In the genomic region with DNA sequence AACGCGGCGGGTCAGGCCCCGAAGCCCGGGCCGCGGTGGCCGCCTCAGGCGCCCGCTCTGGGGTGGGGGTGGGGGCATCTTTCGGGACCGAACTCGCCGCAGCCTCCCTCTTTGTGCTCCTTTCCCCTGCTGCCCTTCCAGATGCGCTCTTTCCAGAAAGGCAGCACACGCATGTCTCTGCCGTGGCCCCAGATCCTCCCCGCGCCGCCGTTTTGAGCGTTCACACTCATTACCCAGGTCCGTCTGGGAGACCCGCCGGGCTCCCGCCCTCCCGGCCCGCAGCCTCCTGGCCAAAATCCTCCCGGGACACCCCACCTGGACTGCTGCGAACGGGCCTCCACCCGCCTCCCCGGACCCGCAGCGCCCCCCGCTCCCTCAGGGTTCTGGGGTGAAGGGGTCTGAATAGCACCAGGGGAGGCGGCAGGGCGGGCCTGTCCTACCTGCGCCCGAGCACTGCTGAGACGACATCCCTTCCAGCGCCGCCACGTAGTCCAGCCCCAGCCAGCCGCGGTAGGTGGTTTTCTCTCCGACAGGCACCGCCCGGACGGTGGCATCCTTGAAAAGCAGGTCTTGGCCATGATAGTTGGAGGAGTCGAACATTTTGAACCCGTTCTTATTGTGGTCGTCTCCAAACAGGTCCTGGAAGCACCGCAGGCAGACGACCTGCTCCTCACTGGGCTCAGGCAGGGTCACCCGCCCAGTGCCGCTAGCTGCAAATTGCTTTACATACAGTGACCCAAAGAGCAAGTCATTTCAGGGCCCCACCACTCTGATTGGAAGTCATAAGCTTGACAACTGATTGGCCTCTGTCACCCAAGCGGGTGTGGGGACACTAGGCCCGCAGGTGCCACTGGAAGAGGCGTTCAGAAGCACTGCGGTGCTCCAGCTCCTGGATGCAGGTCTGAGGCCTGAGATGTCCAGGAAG, we compare ENCODE assay signal across 8 cellular contexts. TPM values are rescaled to one million over a fixed set of nuclear protein-coding genes. Genes with fewer than 3 reads are reported as not detected.
DNase-seq lines count a peak whose midpoint lies in the region; ATAC-seq lines count a peak whose summit lies in the region.

No MANE protein-coding gene starts in this region.

- peak overlapping the region; percentile 83 for H3K4me3 Mint-ChIP-seq in activated T-helper 1 cell treated with anti-CD3 and anti-CD28 coated beads, Interleukin-12 subunit alpha, Interleukin-12 subunit beta, Interleukin-2, Interleukin-4 antibody, amounts not matched to agents 30 ng/mL and 10 ng/mL and 1 ng/mL, durations not matched to agents 14 hours and 24 hours and 36 hours

- peaks cover 4% of the 10 kb centered on the region for H3K27me3 Mint-ChIP-seq in activated T-helper 1 cell treated with anti-CD3 and anti-CD28 coated beads, Interleukin-12 subunit alpha, Interleukin-12 subunit beta, Interleukin-2, Interleukin-4 antibody, amounts not matched to agents 30 ng/mL and 10 ng/mL and 1 ng/mL, durations not matched to agents 14 hours and 24 hours and 36 hours (ENCODE audit: insufficient read depth)

- peaks cover 11 to 49% (median 39%) of the 10 kb centered on the region in 10 experiments; a peak in 19 of 20 replicates for H3K4me1 ChIP-seq in BLaER1 treated with 17β-estradiol and CSF1 and Interleukin-3, amounts not matched to agents 10 nM and 100 nM
- no peaks in the 10 kb centered on the region for H3K4me1 ChIP-seq in right cardiac atrium (ENCODE audit: control insufficient read depth, insufficient read depth, low read length)

- DNase-seq in NCI-H146 treated with DMSO at 0.1 percent for 48 hours (lab: John Stamatoyannopoulos, UW; ENCODE audit: unreplicated experiment) (peak; percentile 50), right cardiac atrium (peak in 2 of 3 donors; percentile 67 to 72), superior temporal gyrus (ENCODE audit: extremely low spot score) (no peak), NCI-H345 (lab: John Stamatoyannopoulos, UW) (no peak)
- no peak for DNase-seq in activated T-helper 1 cell treated with anti-CD3 and anti-CD28 coated beads, Interleukin-12 subunit alpha, Interleukin-12 subunit beta, Interleukin-2, Interleukin-4 antibody, amounts not matched to agents 30 ng/mL and 10 ng/mL and 1 ng/mL, durations not matched to agents 14 hours and 24 hours and 36 hours (ENCODE audit: low spot score)

- ATAC-seq in GM21390 (IDR thresholded peaks at IDR 0.05; ENCODE audit: unreplicated experiment) (peak; percentile 12), right cardiac atrium (no peak)

- no peaks in the 10 kb centered on the region for H3K36me3 Mint-ChIP-seq in activated T-helper 1 cell treated with anti-CD3 and anti-CD28 coated beads, Interleukin-12 subunit alpha, Interleukin-12 subunit beta, Interleukin-2, Interleukin-4 antibody, amounts not matched to agents 30 ng/mL and 10 ng/mL and 1 ng/mL, durations not matched to agents 14 hours and 24 hours and 36 hours (ENCODE audit: low read depth)

- peak overlapping the region; percentile 86 to 99 (median 95) for H3K4me2 ChIP-seq in BLaER1 treated with 17β-estradiol and CSF1 and Interleukin-3, amounts not matched to agents 10 nM and 100 nM

- H3K9me3 ChIP-seq in BLaER1 treated with 17β-estradiol and CSF1 and Interleukin-3, amounts not matched to agents 10 nM and 100 nM (replicated peaks in 1 of 11): peaks cover 0 to 9% (median 3%) of the 10 kb centered on the region in 11 experiments; a peak in 4 of 22 replicates
- H3K9me3 ChIP-seq in right cardiac atrium (ENCODE audit: control insufficient read depth, low read length): no peaks in the 10 kb centered on the region

- H3K4me3 ChIP-seq in BLaER1 treated with 17β-estradiol and CSF1 and Interleukin-3, amounts not matched to agents 10 nM and 100 nM: peak overlapping the region; percentile 42 to 76 (median 64)
- H3K4me3 ChIP-seq in right cardiac atrium (ENCODE audit: low read length) (peak overlapping the region; percentile 94), skin epidermis (peak overlapping the region; percentile 42 to 65 (median 46))

- peak overlapping the region; percentile 60 to 89 (median 79); a peak in 20 of 22 replicates for H3K27ac ChIP-seq in BLaER1 treated with 17β-estradiol and CSF1 and Interleukin-3, amounts not matched to agents 10 nM and 100 nM
- H3K27ac ChIP-seq in right cardiac atrium (ENCODE audit: low read length) (no peak overlapping the region), skin epidermis (peak overlapping the region; percentile 51 to 95 (median 84))

- H3K9me3 Mint-ChIP-seq in activated T-helper 1 cell treated with anti-CD3 and anti-CD28 coated beads, Interleukin-12 subunit alpha, Interleukin-12 subunit beta, Interleukin-2, Interleukin-4 antibody, amounts not matched to agents 30 ng/mL and 10 ng/mL and 1 ng/mL, durations not matched to agents 14 hours and 24 hours and 36 hours: no peaks in the 10 kb centered on the region

- peaks cover 0 to 14% (median 0%) of the 10 kb centered on the region in 11 experiments; a peak in 8 of 22 replicates for H3K27me3 ChIP-seq in BLaER1 treated with 17β-estradiol and CSF1 and Interleukin-3, amounts not matched to agents 10 nM and 100 nM
- H3K27me3 ChIP-seq in right cardiac atrium (ENCODE audit: control insufficient read depth, insufficient read depth): no peaks in the 10 kb centered on the region

- H4K20me1 ChIP-seq in BLaER1 treated with 17β-estradiol and CSF1 and Interleukin-3, amounts not matched to agents 10 nM and 100 nM: peaks cover 0 to 7% (median 0%) of the 10 kb centered on the region in 11 experiments; a peak in 5 of 22 replicates

- intact Hi-C loops in activated T-helper 1 cell treated with anti-CD3 and anti-CD28 coated beads, Interleukin-12 subunit alpha, Interleukin-12 subunit beta, Interleukin-2, Interleukin-4 antibody, amounts not matched to agents 30 ng/mL and 10 ng/mL and 1 ng/mL, durations not matched to agents 14 hours and 24 hours and 36 hours (cut with micrococcal nuclease): loop anchor here (1.0 to 10.0 kb wide), 3 partner anchors 26 to 501 kb away; partner anchors contain the start of genes MELTF and NCBP2
- intact Hi-C loops in right cardiac atrium (cut with DNase I): loop anchor here (5.0 to 10.0 kb wide), 2 partner anchors 181 to 184 kb away; no protein-coding TSS in a partner anchor

- H3K4me1 Mint-ChIP-seq in activated T-helper 1 cell treated with anti-CD3 and anti-CD28 coated beads, Interleukin-12 subunit alpha, Interleukin-12 subunit beta, Interleukin-2, Interleukin-4 antibody, amounts not matched to agents 30 ng/mL and 10 ng/mL and 1 ng/mL, durations not matched to agents 14 hours and 24 hours and 36 hours (ENCODE audit: low read depth): peaks cover 10% of the 10 kb centered on the region

- WGBS in right cardiac atrium: 25% methylated on average over 61 of the region's 61 CpGs

- peak overlapping the region; percentile 79 to 88 (median 83) for H3K9ac ChIP-seq in BLaER1 treated with 17β-estradiol and CSF1 and Interleukin-3, amounts not matched to agents 10 nM and 100 nM

- peak overlapping the region; percentile 89 for H3K27ac Mint-ChIP-seq in activated T-helper 1 cell treated with anti-CD3 and anti-CD28 coated beads, Interleukin-12 subunit alpha, Interleukin-12 subunit beta, Interleukin-2, Interleukin-4 antibody, amounts not matched to agents 30 ng/mL and 10 ng/mL and 1 ng/mL, durations not matched to agents 14 hours and 24 hours and 36 hours

- H3K36me3 ChIP-seq in BLaER1 treated with 17β-estradiol and CSF1 and Interleukin-3, amounts not matched to agents 10 nM and 100 nM: peaks cover 0 to 14% (median 0%) of the 10 kb centered on the region in 11 experiments; a peak in 3 of 22 replicates

RNA-seq across cellular contexts. Expression of gene MELTF, which starts 25.9 kb away (rescaled TPM):
- total RNA-seq in activated T-helper 1 cell treated with anti-CD3 and anti-CD28 coated beads, Interleukin-12 subunit alpha, Interleukin-12 subunit beta, Interleukin-2, Interleukin-4 antibody, amounts not matched to agents 30 ng/mL and 10 ng/mL and 1 ng/mL, durations not matched to agents 14 hours and 24 hours and 36 hours: 3.9 and 6.4 TPM in 2 replicates
- 1 to 10 TPM; 1.2 to 6.5 (median 2.9) TPM for total RNA-seq in right cardiac atrium
- 2.4 TPM for polyA plus RNA-seq in right cardiac atrium

RNA-seq across cellular contexts. Expression of gene PIGZ, which starts 35.1 kb away (rescaled TPM):
- 1.2 and 1.7 TPM in 2 replicates for total RNA-seq in activated T-helper 1 cell treated with anti-CD3 and anti-CD28 coated beads, Interleukin-12 subunit alpha, Interleukin-12 subunit beta, Interleukin-2, Interleukin-4 antibody, amounts not matched to agents 30 ng/mL and 10 ng/mL and 1 ng/mL, durations not matched to agents 14 hours and 24 hours and 36 hours
- 1 to 10 TPM; 3.4 to 5.2 (median 4.3) TPM for total RNA-seq in right cardiac atrium
- 3.6 TPM for polyA plus RNA-seq in right cardiac atrium

Comparison
In these comparisons a context has a peak if more than half of its experiments do, and no peak if none do; other contexts are left out.
1. DNase-seq: peak in NCI-H146 treated with DMSO at 0.1 percent for 48 hours (single experiment) and right cardiac atrium (2 of 3); none in activated T-helper 1 cell treated with anti-CD3 and anti-CD28 coated beads, Interleukin-12 subunit alpha, Interleukin-12 subunit beta, Interleukin-2, Interleukin-4 antibody, amounts not matched to agents 30 ng/mL and 10 ng/mL and 1 ng/mL, durations not matched to agents 14 hours and 24 hours and 36 hours (single experiment), superior temporal gyrus (single experiment) and NCI-H345 (single experiment).
2. Peak in every context shown above with its lines, with median percentiles within 50 percentile points of each other: H3K4me3 ChIP-seq.